ENCODE assay signal across 23 cellular contexts in genomic region chr2:16060125-16060935, GRCh38.
"Had no signal": no experiment of that assay in that cellular context is flagged by ENCODE, and none has a peak within 500 bp of the region (broad histone marks: within the 10 kb centered on the region; RNA-seq: fewer than 3 reads in every experiment).

No MANE protein-coding gene starts in this region.

- DNase-seq: colonic mucosa; cortex of kidney; effector CD8-positive, alpha-beta T cell; effector memory CD8-positive, alpha-beta T cell; endodermal cell; erythroblast; esophagus squamous epithelium; foreskin fibroblast; foreskin melanocyte; gastrocnemius medialis; glutamatergic neuron; head of caudate nucleus; heart right ventricle; hippocampal formation; left cardiac atrium; left lung; left ventricle myocardium superior; lower lobe of right lung; mesenchymal stem cell; mucosa of descending colon; naive B cell had no signal

- H3K9me3 ChIP-seq: colonic mucosa, gastrocnemius medialis had no signal

- H3K4me3 ChIP-seq: colonic mucosa, esophagus squamous epithelium, gastrocnemius medialis, heart right ventricle, left lung, lower lobe of right lung, mucosa of descending colon had no signal

- H3K27me3 ChIP-seq: colonic mucosa, esophagus squamous epithelium, gastrocnemius medialis, left lung had no signal

- H3K4me1 ChIP-seq: colonic mucosa, esophagus squamous epithelium, gastrocnemius medialis, left lung had no signal

- H3K4me3 Mint-ChIP-seq: dendritic cell treated with granulocyte-macrophage colony-stimulating factor and Interleukin-4, amounts not matched to agents 40 ng/mL and 50 ng/mL, for 4 days; effector memory CD8-positive, alpha-beta T cell; endodermal cell; mesothelial cell of epicardium; naive B cell had no signal

- H3K36me3 ChIP-seq: colonic mucosa, esophagus squamous epithelium, gastrocnemius medialis, heart right ventricle, left lung, lower lobe of right lung had no signal

- H3K27me3 Mint-ChIP-seq: dendritic cell treated with granulocyte-macrophage colony-stimulating factor and Interleukin-4, amounts not matched to agents 40 ng/mL and 50 ng/mL, for 4 days; effector memory CD8-positive, alpha-beta T cell; naive B cell had no signal

- H3K27ac Mint-ChIP-seq: dendritic cell treated with granulocyte-macrophage colony-stimulating factor and Interleukin-4, amounts not matched to agents 40 ng/mL and 50 ng/mL, for 4 days; effector memory CD8-positive, alpha-beta T cell; endodermal cell; mesothelial cell of epicardium; naive B cell had no signal
